27 cellular contexts compared by ENCODE assay signal in the genomic region with DNA sequence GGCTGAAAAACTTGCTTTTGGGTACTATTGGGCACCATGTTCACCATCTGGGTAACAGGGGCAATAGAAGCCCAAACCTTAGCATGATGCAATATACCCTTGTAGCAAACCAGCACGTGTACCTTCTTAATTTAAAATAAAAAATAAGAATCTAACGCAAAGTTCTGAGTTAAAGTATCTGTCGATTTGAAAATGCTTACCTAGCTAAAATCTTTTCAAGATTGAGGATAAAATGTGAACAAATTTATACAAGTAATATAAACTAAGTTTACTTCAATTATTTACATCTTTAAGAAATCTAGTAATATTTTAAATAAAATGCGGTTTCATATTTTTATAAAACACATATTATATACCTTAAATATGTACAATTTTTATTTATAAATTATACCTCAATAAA. TPM values are rescaled to one million over a fixed set of nuclear protein-coding genes. Genes with fewer than 3 reads are reported as not detected.
"Had no signal": no experiment of that assay in that cellular context is flagged by ENCODE, and none has a peak within 500 bp of the region (broad histone marks: within the 10 kb centered on the region; RNA-seq: fewer than 3 reads in every experiment).

No MANE protein-coding gene starts in this region.

- H3K4me3 ChIP-seq: lower lobe of right lung, pancreas, prostate gland, stomach, testis, thyroid gland, transverse colon, upper lobe of left lung, vagina had no signal

- H3K27ac ChIP-seq: lower lobe of right lung, pancreas, prostate gland, stomach, testis, thyroid gland, transverse colon, upper lobe of left lung, vagina had no signal

- H3K9me3 ChIP-seq: lower lobe of right lung, pancreas, prostate gland, stomach, testis, thyroid gland, transverse colon, upper lobe of left lung, vagina had no signal

- FAIRE-seq: keratinocyte, pancreas had no signal

- H3K27me3 ChIP-seq: pancreas, stomach, testis, thyroid gland, transverse colon, upper lobe of left lung, vagina had no signal

- H3K4me1 ChIP-seq: lower lobe of right lung, pancreas, prostate gland, stomach, testis, thyroid gland, upper lobe of left lung, vagina had no signal

- ATAC-seq: left cardiac atrium; left lobe of liver; lower lobe of right lung; naive thymus-derived CD8-positive, alpha-beta T cell; pancreas; right cardiac atrium; stimulated activated naive B cell treated with anti-CD40 and anti-IgM and Interleukin-4, amounts not matched to agents 10 μg/mL and 1 μg/mL and 100 μg/mL, for 72 hours; stimulated activated naive CD8-positive, alpha-beta T cell treated with anti-CD3 and anti-CD28 coated beads, Interleukin-15, Interleukin-2, amounts not matched to agents 100 U/mL and 50 U/mL, for 24 hours had no signal

- H3K36me3 ChIP-seq: lower lobe of right lung, pancreas, prostate gland, stomach, thyroid gland, transverse colon, upper lobe of left lung, vagina had no signal

- DNase-seq: hippocampal formation; kidney glomerular epithelial cell; left cardiac atrium; lower lobe of right lung; mammary epithelial cell; mesenchymal stem cell; naive thymus-derived CD8-positive, alpha-beta T cell; nucleus accumbens; pancreas; posterior cingulate gyrus; retina; right cardiac atrium; stimulated activated CD4-positive, alpha-beta T cell treated with anti-CD3 and anti-CD28 coated beads, Interleukin-12 subunit alpha, Interleukin-12 subunit beta, amount 100 ng/mL, for 4 hours; stimulated activated CD4-positive, alpha-beta T cell treated with anti-CD3 and anti-CD28 coated beads, Interleukin-15, amount 100 ng/mL, for 24 hours; stimulated activated CD4-positive, alpha-beta T cell treated with anti-CD3 and anti-CD28 coated beads, Interleukin-2, amount 100 ng/mL, for 24 hours; stimulated activated CD4-positive, alpha-beta T cell treated with anti-CD3 and anti-CD28 coated beads, Interleukin-4, amount 100 ng/mL, for 1 hour; stimulated activated naive B cell treated with anti-CD40 and anti-IgM and Interleukin-4, amounts not matched to agents 10 μg/mL and 1 μg/mL and 100 μg/mL, for 72 hours; stimulated activated naive CD8-positive, alpha-beta T cell treated with anti-CD3 and anti-CD28 coated beads, Interleukin-15, Interleukin-2, amounts not matched to agents 100 U/mL and 50 U/mL, for 24 hours; stomach; testis; thyroid gland; transverse colon; upper lobe of left lung had no signal

RNA-seq across cellular contexts. Expression of gene IGF2BP2, which starts 38.1 kb away (rescaled TPM):
- polyA plus RNA-seq: naive thymus-derived CD8-positive, alpha-beta T cell had no signal
